In the genomic region with DNA sequence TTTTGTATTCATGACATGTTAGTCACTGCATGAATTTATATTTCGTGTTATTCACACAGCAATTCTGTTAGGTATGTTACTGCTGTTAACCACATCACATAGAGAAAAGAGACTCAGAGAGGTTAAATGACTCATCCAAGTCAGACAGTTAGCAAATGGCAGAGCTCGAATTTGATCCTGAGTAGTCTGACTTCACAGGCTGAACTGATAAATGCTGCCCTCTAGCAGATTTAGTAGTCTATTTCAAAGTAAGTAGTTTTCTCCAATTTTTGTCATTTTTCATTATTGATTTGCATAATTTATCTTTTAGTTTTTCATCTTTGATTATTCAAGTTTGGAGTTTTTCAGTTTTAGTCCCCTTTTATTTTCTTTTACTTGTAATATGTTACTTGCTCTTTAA, we compare ENCODE assay signal across 8 cellular contexts. TPM values are rescaled to one million over a fixed set of nuclear protein-coding genes. Genes with fewer than 3 reads are reported as not detected.
A peak's percentile ranks its signal among the peaks of the same experiment; 100 is the strongest.
DNase-seq lines count a peak whose midpoint lies in the region; ATAC-seq, FAIRE-seq and TF ChIP-seq lines count a peak whose summit lies in the region.

No MANE protein-coding gene starts in this region.

- H3K27ac ChIP-seq in A549 (no peak overlapping the region), prostate gland (no peak overlapping the region)

- H3K4me3 Mint-ChIP-seq in T-helper 2 cell treated with Interferon-gamma antibody and Interleukin-4, amounts not matched to agents 5 μg/mL and 100 μg/mL, for 36 hours, result no peak overlapping the region

- no peak overlapping the region for H3K27ac Mint-ChIP-seq in T-helper 2 cell treated with Interferon-gamma antibody and Interleukin-4, amounts not matched to agents 5 μg/mL and 100 μg/mL, for 36 hours

- peak; percentile 81 to 82; a peak in 5 of 6 replicates for ATAC-seq in A549

- H3K4me1 ChIP-seq in A549, result peaks cover 14% of the 10 kb centered on the region; the same call in 1 of the 3 replicates
- H3K4me1 ChIP-seq in prostate gland (replicated peaks), result no peaks in the 10 kb centered on the region

- no peaks in the 10 kb centered on the region for H3K9me3 Mint-ChIP-seq in T-helper 2 cell treated with Interferon-gamma antibody and Interleukin-4, amounts not matched to agents 5 μg/mL and 100 μg/mL, for 36 hours

- H3K36me3 Mint-ChIP-seq in T-helper 2 cell treated with Interferon-gamma antibody and Interleukin-4, amounts not matched to agents 5 μg/mL and 100 μg/mL, for 36 hours (ENCODE audit: low read depth), result peaks cover 17% of the 10 kb centered on the region

- TF ChIP-seq CTCF in A549 (IDR thresholded peaks at IDR 0.05) (peak; percentile 38), fibroblast of villous mesenchyme (IDR thresholded peaks at IDR 0.05; ENCODE audit: insufficient read depth, low read depth, low read length) (peak; percentile 12), prostate gland (IDR thresholded peaks at IDR 0.05) (no peak)

- no peaks in the 10 kb centered on the region for H3K27me3 Mint-ChIP-seq in T-helper 2 cell treated with Interferon-gamma antibody and Interleukin-4, amounts not matched to agents 5 μg/mL and 100 μg/mL, for 36 hours (ENCODE audit: low read depth)

- WGBS in A549 (ENCODE audit: missing lambda C conversion rate), result 2% methylated on average over 2 of the region's 2 CpGs
- 58% methylated on average over 2 of the region's 2 CpGs for WGBS in prostate gland

- no peak overlapping the region for H3K4me3 ChIP-seq in A549
- no peak overlapping the region for H3K4me3 ChIP-seq in fibroblast of villous mesenchyme (ENCODE audit: low read depth, low read length)
- no peak overlapping the region for H3K4me3 ChIP-seq in prostate gland

- no peaks in the 10 kb centered on the region for H3K27me3 ChIP-seq in prostate gland (replicated peaks; ENCODE audit: insufficient read depth)

- H3K4me2 ChIP-seq in A549, result no peak overlapping the region

- TF ChIP-seq POLR2A in A549 (IDR thresholded peaks at IDR 0.05; ENCODE audit: low read length) (no peak), H54 (IDR thresholded peaks at IDR 0.05; ENCODE audit: low read depth, low read length) (no peak), prostate gland (IDR thresholded peaks at IDR 0.05) (no peak)

- POLR2A ChIA-PET in A549 (lab: Yijun Ruan, JAX), result no interaction called here

- intact Hi-C loops in prostate gland (cut with DNase I), result no loop called here
- intact Hi-C loops in cardiac septum (cut with DNase I), result no loop called here

- no peaks in the 10 kb centered on the region for H3K9me3 ChIP-seq in A549
- H3K9me3 ChIP-seq in prostate gland, result no peaks in the 10 kb centered on the region

- TF ChIP-seq EP300 in A549 (IDR thresholded peaks at IDR 0.05) (no peak), Ishikawa (IDR thresholded peaks at IDR 0.05; ENCODE audit: borderline replicate concordance) (no peak)

- no peaks in the 10 kb centered on the region for H3K36me3 ChIP-seq in prostate gland

- CTCF ChIA-PET in A549 (lab: Yijun Ruan, JAX), result interaction anchor here (0.7 to 2.0 kb wide), 2 partner anchors 8 to 671 kb away, joined by 3 to 6 read pairs; no protein-coding TSS in a partner anchor

- peak; percentile 22 to 65 for DNase-seq in A549 (ENCODE audit: low read depth in 1 of 2, low spot score in 1 of 2)
- peak; percentile 59 for DNase-seq in GM04504 (ENCODE audit: low read depth)
- peak; percentile 33 for DNase-seq in H54 (ENCODE audit: insufficient read length, low spot score)
- peak; percentile 52 for DNase-seq in T-helper 2 cell treated with Interferon-gamma antibody and Interleukin-4, amounts not matched to agents 5 μg/mL and 100 μg/mL, for 36 hours (ENCODE audit: low spot score)
- DNase-seq in fibroblast of villous mesenchyme (ENCODE audit: low read depth), result peak; percentile 80
- no peak for DNase-seq in prostate gland (ENCODE audit: low spot score)
- no peak for DNase-seq in cardiac septum (ENCODE audit: low spot score)

- peaks cover 18% of the 10 kb centered on the region for H3K4me1 Mint-ChIP-seq in T-helper 2 cell treated with Interferon-gamma antibody and Interleukin-4, amounts not matched to agents 5 μg/mL and 100 μg/mL, for 36 hours (ENCODE audit: low read depth)

- TF ChIP-seq RAD21 in A549 (conservative IDR thresholded peaks at IDR 0.05 in 1 of 2, IDR thresholded peaks at IDR 0.05 in 1 of 2) (0 out of 5 replicates have a peak, but pooled peaks of 1 of the 2 experiments have one; percentile 12), Ishikawa (IDR thresholded peaks at IDR 0.05; ENCODE audit: low read depth) (peak; percentile 9; the same call in 1 of the 2 replicates)

- no peak for FAIRE-seq in A549 (lab: Jason Lieb, UNC)
- FAIRE-seq in H54 (lab: Jason Lieb, UNC), result peak; percentile 84

TF ChIP-seq in A549, 52 proteins besides CTCF, POLR2A, EP300 and RAD21:
- no peak for TF ChIP-seq PHF8 (IDR thresholded peaks at IDR 0.05; ENCODE audit: borderline replicate concordance, low read depth)
- TF ChIP-seq FOSL2 (IDR thresholded peaks at IDR 0.05), result no peak
- TF ChIP-seq FOSL2 (CRISPR knock-in tag; IDR thresholded peaks at IDR 0.05), result peak; percentile 73

TF ChIP-seq in Ishikawa, 13 proteins besides CTCF, POLR2A, EP300 and RAD21:
- TF ChIP-seq, protein P1, sequence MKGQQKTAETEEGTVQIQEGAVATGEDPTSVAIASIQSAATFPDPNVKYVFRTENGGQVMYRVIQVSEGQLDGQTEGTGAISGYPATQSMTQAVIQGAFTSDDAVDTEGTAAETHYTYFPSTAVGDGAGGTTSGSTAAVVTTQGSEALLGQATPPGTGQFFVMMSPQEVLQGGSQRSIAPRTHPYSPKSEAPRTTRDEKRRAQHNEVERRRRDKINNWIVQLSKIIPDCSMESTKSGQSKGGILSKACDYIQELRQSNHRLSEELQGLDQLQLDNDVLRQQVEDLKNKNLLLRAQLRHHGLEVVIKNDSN (IDR thresholded peaks at IDR 0.05), result no peak
- TF ChIP-seq TEAD4 (IDR thresholded peaks at IDR 0.05) (no peak), TAF1 (IDR thresholded peaks at IDR 0.05; ENCODE audit: low read depth) (no peak), EGR1 (IDR thresholded peaks at IDR 0.05) (no peak), MAX (IDR thresholded peaks at IDR 0.05) (no peak), FOXM1 (IDR thresholded peaks at IDR 0.05; ENCODE audit: borderline replicate concordance, low read depth) (no peak), TCF12 (IDR thresholded peaks at IDR 0.05; ENCODE audit: low read depth) (no peak), CEBPB (IDR thresholded peaks at IDR 0.05) (no peak), YY1 (IDR thresholded peaks at IDR 0.05; ENCODE audit: low read depth) (no peak), ZBTB7A (IDR thresholded peaks at IDR 0.05; ENCODE audit: low read depth) (no peak), NFIC (IDR thresholded peaks at IDR 0.05) (no peak), REST (IDR thresholded peaks at IDR 0.05; ENCODE audit: low read depth) (no peak), CREB1 (IDR thresholded peaks at IDR 0.05; ENCODE audit: low read depth) (no peak)

RNA-seq across cellular contexts. Expression of gene WDR7, which starts 58.3 kb away (rescaled TPM):
- polyA plus RNA-seq in A549 (2011; rRNA removed) (7.0 and 11.2 TPM in 2 replicates), A549 (2017; fragmentation: RNase III; extraction: RNeasy Plus Mini Kit Qiagen cat#74134 plus additional on column Dnase treatment) (4.2 to 5.5 TPM (median 4.4 TPM) in 3 replicates)
- 3.8 TPM in 2 replicates for polyA plus RNA-seq in A549 (2012; cell fraction: cytosol; rRNA removed)
- 3.1 and 5.0 TPM in 2 replicates for polyA plus RNA-seq in A549 (2012; cell fraction: nucleus; rRNA removed)
- polyA minus RNA-seq in A549 (2011; rRNA and poly(A)+ RNA removed), result 30.6 and 32.8 TPM in 2 replicates
- total RNA-seq in fibroblast of villous mesenchyme (17.1 and 30.7 TPM in 2 replicates), prostate gland (10 to 100 TPM; 19.7 to 29.0 TPM), cardiac septum (28.0 TPM)

Comparison
In these comparisons a context has a peak if more than half of its experiments do, and no peak if none do; other contexts are left out.
1. DNase-seq: peak in A549 (2 of 2), GM04504 (single experiment), H54 (single experiment), T-helper 2 cell treated with Interferon-gamma antibody and Interleukin-4, amounts not matched to agents 5 μg/mL and 100 μg/mL, for 36 hours (single experiment) and fibroblast of villous mesenchyme (single experiment); none in prostate gland (single experiment) and cardiac septum (single experiment).
2. CTCF ChIP-seq: peak in A549 (single experiment) and fibroblast of villous mesenchyme (single experiment); none in prostate gland (0 of 4).